In genomic region chr18:42113529-42114191, GRCh38 we compare ENCODE assay signal across 1 cellular context.
TF ChIP-seq lines count a peak whose summit lies in the region.

No MANE protein-coding gene starts in this region.

TF ChIP-seq in HepG2, 621 proteins besides CTCF, POLR2A, EP300 and RAD21 (continued from another document):
- TF ChIP-seq ZBTB38 (CRISPR knock-in tag; IDR thresholded peaks at IDR 0.05) (no peak), MXI1 (IDR thresholded peaks at IDR 0.05; ENCODE audit: borderline replicate concordance, low read depth, low read length) (no peak)
- TF ChIP-seq, protein P1, sequence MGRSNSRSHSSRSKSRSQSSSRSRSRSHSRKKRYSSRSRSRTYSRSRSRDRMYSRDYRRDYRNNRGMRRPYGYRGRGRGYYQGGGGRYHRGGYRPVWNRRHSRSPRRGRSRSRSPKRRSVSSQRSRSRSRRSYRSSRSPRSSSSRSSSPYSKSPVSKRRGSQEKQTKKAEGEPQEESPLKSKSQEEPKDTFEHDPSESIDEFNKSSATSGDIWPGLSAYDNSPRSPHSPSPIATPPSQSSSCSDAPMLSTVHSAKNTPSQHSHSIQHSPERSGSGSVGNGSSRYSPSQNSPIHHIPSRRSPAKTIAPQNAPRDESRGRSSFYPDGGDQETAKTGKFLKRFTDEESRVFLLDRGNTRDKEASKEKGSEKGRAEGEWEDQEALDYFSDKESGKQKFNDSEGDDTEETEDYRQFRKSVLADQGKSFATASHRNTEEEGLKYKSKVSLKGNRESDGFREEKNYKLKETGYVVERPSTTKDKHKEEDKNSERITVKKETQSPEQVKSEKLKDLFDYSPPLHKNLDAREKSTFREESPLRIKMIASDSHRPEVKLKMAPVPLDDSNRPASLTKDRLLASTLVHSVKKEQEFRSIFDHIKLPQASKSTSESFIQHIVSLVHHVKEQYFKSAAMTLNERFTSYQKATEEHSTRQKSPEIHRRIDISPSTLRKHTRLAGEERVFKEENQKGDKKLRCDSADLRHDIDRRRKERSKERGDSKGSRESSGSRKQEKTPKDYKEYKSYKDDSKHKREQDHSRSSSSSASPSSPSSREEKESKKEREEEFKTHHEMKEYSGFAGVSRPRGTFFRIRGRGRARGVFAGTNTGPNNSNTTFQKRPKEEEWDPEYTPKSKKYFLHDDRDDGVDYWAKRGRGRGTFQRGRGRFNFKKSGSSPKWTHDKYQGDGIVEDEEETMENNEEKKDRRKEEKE (IDR thresholded peaks at IDR 0.05) = no peak
